In the genomic region with DNA sequence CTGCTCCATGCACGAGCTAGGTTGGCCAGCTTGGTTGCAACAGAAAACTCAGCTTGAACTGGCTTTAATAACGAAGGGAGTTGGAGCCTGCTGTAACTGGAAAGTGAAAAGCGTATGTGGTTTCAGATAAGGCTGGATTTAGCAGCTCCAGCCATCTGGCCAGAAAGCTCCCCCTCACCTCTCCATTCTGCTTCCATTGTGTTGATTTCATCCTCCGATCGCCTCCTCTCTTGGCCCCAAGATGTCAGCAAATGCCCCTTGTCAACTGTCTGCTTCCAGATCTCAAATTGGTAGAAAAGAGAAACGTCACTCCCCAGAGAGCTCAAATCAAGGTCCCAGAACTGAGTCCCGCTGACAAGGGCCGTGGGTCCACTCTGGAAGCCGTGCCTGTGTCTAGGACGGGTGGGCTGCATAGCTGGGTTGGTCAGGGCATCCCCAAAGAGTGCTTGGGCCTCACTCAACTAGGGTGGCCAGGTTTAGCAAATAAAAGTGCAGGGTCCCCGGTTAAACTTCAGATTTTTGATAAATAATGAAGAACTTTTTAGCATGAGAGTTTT, we compare ENCODE assay signal across 15 cellular contexts.
DNase-seq lines count a peak whose midpoint lies in the region; ATAC-seq and TF ChIP-seq lines count a peak whose summit lies in the region.
"Had no signal": no experiment of that assay in that cellular context is flagged by ENCODE, and none has a peak within 500 bp of the region (broad histone marks: within the 10 kb centered on the region; RNA-seq: fewer than 3 reads in every experiment).

No MANE protein-coding gene starts in this region.

- H3K79me2 ChIP-seq in SK-N-SH (ENCODE audit: insufficient read depth): no peaks in the 10 kb centered on the region
- no peaks in the 10 kb centered on the region for H3K79me2 ChIP-seq in neural progenitor cell (ENCODE audit: low read depth)

- no peaks in the 10 kb centered on the region; the same call in 1 of the 2 replicates for H3K27me3 ChIP-seq in SK-N-SH (ENCODE audit: insufficient read depth)
- no peaks in the 10 kb centered on the region for H3K27me3 ChIP-seq in neural progenitor cell
- H3K27me3 ChIP-seq: BLaER1 had no signal

- DNase-seq in SK-N-SH (no peak), OCI-M1 (lab: John Stamatoyannopoulos, UW) (peak; percentile 42), neural progenitor cell (ENCODE audit: low spot score) (no peak)
- no peak for DNase-seq in stimulated activated CD4-positive, alpha-beta T cell treated with anti-CD3 and anti-CD28 coated beads, Interleukin-15, amount 100 ng/mL, for 24 hours
- DNase-seq: 8988T, AML-193, DMS153, DMS79 treated with DMSO at 0.1 percent for 48 hours, EL, HCEC 1CT, HFFc6 had no signal

- peaks cover 9% of the 10 kb centered on the region for H3K4me1 Mint-ChIP-seq in neural progenitor cell
- no peaks in the 10 kb centered on the region for H3K4me1 Mint-ChIP-seq in activated T-helper 17 cell treated with anti-CD3 and anti-CD28 coated beads, Interleukin-2, amount 50 U/mL, for 72 hours

- H3F3A ChIP-seq in SK-N-SH (replicated peaks; ENCODE audit: insufficient read depth): no peaks in the 10 kb centered on the region
- no peaks in the 10 kb centered on the region for H3F3A ChIP-seq in neural progenitor cell (ENCODE audit: low read depth)

- 0 out of 2 replicates have a peak, but pooled peaks have one; percentile 14 for TF ChIP-seq RAD21 in SK-N-SH (IDR thresholded peaks at IDR 0.05; ENCODE audit: low read length)

- H3K9me3 ChIP-seq in SK-N-SH: no peaks in the 10 kb centered on the region
- H3K9me3 ChIP-seq in neural progenitor cell (ENCODE audit: low read depth): no peaks in the 10 kb centered on the region
- H3K9me3 ChIP-seq: BLaER1 had no signal

- H3K36me3 Mint-ChIP-seq in neural progenitor cell: no peaks in the 10 kb centered on the region
- no peaks in the 10 kb centered on the region for H3K36me3 Mint-ChIP-seq in activated T-helper 17 cell treated with anti-CD3 and anti-CD28 coated beads, Interleukin-2, amount 50 U/mL, for 72 hours (ENCODE audit: low read depth)

- no peaks in the 10 kb centered on the region for H4K20me1 ChIP-seq in SK-N-SH (ENCODE audit: insufficient read depth)
- no peaks in the 10 kb centered on the region for H4K20me1 ChIP-seq in neural progenitor cell (ENCODE audit: low read depth)
- H4K20me1 ChIP-seq: BLaER1 had no signal

- H3K27ac ChIP-seq in SK-N-SH (ENCODE audit: low read depth in 2 of 2, low read length in 1 of 2) (no peak overlapping the region; a peak in 1 of 4 replicates), neural progenitor cell (no peak overlapping the region)
- H3K27ac ChIP-seq: BLaER1 had no signal

- H3K9ac ChIP-seq in SK-N-SH (no peak overlapping the region), neural progenitor cell (no peak overlapping the region)
- H3K9ac ChIP-seq: BLaER1 had no signal

- no peak for TF ChIP-seq EP300 in SK-N-SH (IDR thresholded peaks at IDR 0.05; ENCODE audit: borderline replicate concordance in 1 of 2, low read depth in 1 of 2, low read length in 1 of 2)

- no peaks in the 10 kb centered on the region for H3K9me2 ChIP-seq in SK-N-SH

- H3K27ac Mint-ChIP-seq in neural progenitor cell: no peak overlapping the region
- no peak overlapping the region for H3K27ac Mint-ChIP-seq in activated T-helper 17 cell treated with anti-CD3 and anti-CD28 coated beads, Interleukin-2, amount 50 U/mL, for 72 hours
- H3K27ac Mint-ChIP-seq: HFFc6 had no signal

- H3K4me3 ChIP-seq in SK-N-SH (ENCODE audit: low read depth in 2 of 2, low read length in 1 of 2) (no peak overlapping the region), neural progenitor cell (no peak overlapping the region)
- H3K4me3 ChIP-seq: BLaER1 had no signal

- POLR2A ChIA-PET in SK-N-SH (lab: Yijun Ruan, JAX): no interaction called here

- WGBS in SK-N-SH (ENCODE audit: low lambda C conversion rate): 78% methylated on average over 10 of the region's 11 CpGs

- TF ChIP-seq CTCF in SK-N-SH (IDR thresholded peaks at IDR 0.05) (no peak), neural progenitor cell (IDR thresholded peaks at IDR 0.05) (no peak)

- H3K27me3 Mint-ChIP-seq in neural progenitor cell (ENCODE audit: insufficient read depth, low read depth): peaks cover 6% of the 10 kb centered on the region
- peaks cover 10% of the 10 kb centered on the region for H3K27me3 Mint-ChIP-seq in activated T-helper 17 cell treated with anti-CD3 and anti-CD28 coated beads, Interleukin-2, amount 50 U/mL, for 72 hours

- ATAC-seq in SK-N-SH treated with all-trans-retinoic acid at 6 μM for 48 hours (no peak), GM21526 (IDR thresholded peaks at IDR 0.05; ENCODE audit: low FRiP score, unreplicated experiment) (no peak)
- ATAC-seq in activated T-helper 17 cell treated with anti-CD3 and anti-CD28 coated beads, Interleukin-2, amount 50 U/mL, for 72 hours (replicated peaks): no peak

- H3K4me2 ChIP-seq in SK-N-SH: no peak overlapping the region
- H3K4me2 ChIP-seq in neural progenitor cell: no peak overlapping the region
- H3K4me2 ChIP-seq: BLaER1 had no signal

- peak overlapping the region; percentile 27 for H3K4me3 Mint-ChIP-seq in neural progenitor cell
- H3K4me3 Mint-ChIP-seq in activated T-helper 17 cell treated with anti-CD3 and anti-CD28 coated beads, Interleukin-2, amount 50 U/mL, for 72 hours: no peak overlapping the region
- H3K4me3 Mint-ChIP-seq: HFFc6 had no signal

- CTCF ChIA-PET in SK-N-SH (lab: Yijun Ruan, JAX): interaction anchor here (0.8 to 1.7 kb wide), 3 partner anchors 11 to 260 kb away, joined by 3 read pairs; no protein-coding TSS in a partner anchor

- H3K36me3 ChIP-seq in SK-N-SH (replicated peaks in 1 of 2; ENCODE audit: control insufficient read depth in 1 of 2, insufficient read depth in 2 of 2, low read length in 1 of 2): no peaks in the 10 kb centered on the region
- no peaks in the 10 kb centered on the region for H3K36me3 ChIP-seq in neural progenitor cell
- H3K36me3 ChIP-seq: BLaER1 had no signal

- H2AFZ ChIP-seq in SK-N-SH (ENCODE audit: low read depth) (no peak overlapping the region), neural progenitor cell (replicated peaks) (no peak overlapping the region)

- H3K9me3 Mint-ChIP-seq in neural progenitor cell: no peaks in the 10 kb centered on the region
- no peaks in the 10 kb centered on the region for H3K9me3 Mint-ChIP-seq in activated T-helper 17 cell treated with anti-CD3 and anti-CD28 coated beads, Interleukin-2, amount 50 U/mL, for 72 hours
- H3K9me3 Mint-ChIP-seq: HFFc6 had no signal

- H3K4me1 ChIP-seq in SK-N-SH (ENCODE audit: control insufficient read depth in 1 of 2, insufficient read depth in 2 of 2, low read depth in 1 of 2, low read length in 1 of 2): peaks cover 0 to 6% of the 10 kb centered on the region in 2 experiments; a peak in 1 of 4 replicates
- no peaks in the 10 kb centered on the region for H3K4me1 ChIP-seq in neural progenitor cell

TF ChIP-seq in SK-N-SH, 30 proteins besides CTCF, POLR2A, EP300 and RAD21:
- no peak for TF ChIP-seq RXRA (IDR thresholded peaks at IDR 0.05; ENCODE audit: borderline replicate concordance, low read depth)

TF ChIP-seq in SK-N-SH treated with all-trans-retinoic acid at 6 μM for 48 hours, 23 proteins besides CTCF, POLR2A, EP300 and RAD21 (continues in another document):
- no peak for TF ChIP-seq ZNF565 (CRISPR knock-in tag; conservative IDR thresholded peaks at IDR 0.05; ENCODE audit: low read depth)
- TF ChIP-seq ZNF8 (CRISPR knock-in tag; IDR thresholded peaks at IDR 0.05): no peak
- TF ChIP-seq ESRRG (CRISPR knock-in tag; IDR thresholded peaks at IDR 0.05): no peak
- TF ChIP-seq, protein P1, sequence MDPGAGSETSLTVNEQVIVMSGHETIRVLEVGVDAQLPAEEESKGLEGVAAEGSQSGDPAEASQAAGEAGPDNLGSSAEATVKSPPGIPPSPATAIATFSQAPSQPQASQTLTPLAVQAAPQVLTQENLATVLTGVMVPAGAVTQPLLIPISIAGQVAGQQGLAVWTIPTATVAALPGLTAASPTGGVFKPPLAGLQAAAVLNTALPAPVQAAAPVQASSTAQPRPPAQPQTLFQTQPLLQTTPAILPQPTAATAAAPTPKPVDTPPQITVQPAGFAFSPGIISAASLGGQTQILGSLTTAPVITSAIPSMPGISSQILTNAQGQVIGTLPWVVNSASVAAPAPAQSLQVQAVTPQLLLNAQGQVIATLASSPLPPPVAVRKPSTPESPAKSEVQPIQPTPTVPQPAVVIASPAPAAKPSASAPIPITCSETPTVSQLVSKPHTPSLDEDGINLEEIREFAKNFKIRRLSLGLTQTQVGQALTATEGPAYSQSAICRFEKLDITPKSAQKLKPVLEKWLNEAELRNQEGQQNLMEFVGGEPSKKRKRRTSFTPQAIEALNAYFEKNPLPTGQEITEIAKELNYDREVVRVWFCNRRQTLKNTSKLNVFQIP (CRISPR knock-in tag; IDR thresholded peaks at IDR 0.05; ENCODE audit: borderline replicate concordance, low read depth): no peak
- no peak for TF ChIP-seq ZFP30 (CRISPR knock-in tag; IDR thresholded peaks at IDR 0.05)
- no peak for TF ChIP-seq ZC3H10 (CRISPR knock-in tag; IDR thresholded peaks at IDR 0.05)
- no peak for TF ChIP-seq ARNTL (CRISPR knock-in tag; IDR thresholded peaks at IDR 0.05; ENCODE audit: borderline replicate concordance, low read depth)
- TF ChIP-seq BACH2 (CRISPR knock-in tag; IDR thresholded peaks at IDR 0.05; ENCODE audit: borderline replicate concordance): no peak
- TF ChIP-seq GLIS3 (CRISPR knock-in tag; IDR thresholded peaks at IDR 0.05): no peak
- no peak for TF ChIP-seq SNAI2 (CRISPR knock-in tag; IDR thresholded peaks at IDR 0.05)
- no peak for TF ChIP-seq CSDC2 (CRISPR knock-in tag; IDR thresholded peaks at IDR 0.05)
- TF ChIP-seq, protein P2, sequence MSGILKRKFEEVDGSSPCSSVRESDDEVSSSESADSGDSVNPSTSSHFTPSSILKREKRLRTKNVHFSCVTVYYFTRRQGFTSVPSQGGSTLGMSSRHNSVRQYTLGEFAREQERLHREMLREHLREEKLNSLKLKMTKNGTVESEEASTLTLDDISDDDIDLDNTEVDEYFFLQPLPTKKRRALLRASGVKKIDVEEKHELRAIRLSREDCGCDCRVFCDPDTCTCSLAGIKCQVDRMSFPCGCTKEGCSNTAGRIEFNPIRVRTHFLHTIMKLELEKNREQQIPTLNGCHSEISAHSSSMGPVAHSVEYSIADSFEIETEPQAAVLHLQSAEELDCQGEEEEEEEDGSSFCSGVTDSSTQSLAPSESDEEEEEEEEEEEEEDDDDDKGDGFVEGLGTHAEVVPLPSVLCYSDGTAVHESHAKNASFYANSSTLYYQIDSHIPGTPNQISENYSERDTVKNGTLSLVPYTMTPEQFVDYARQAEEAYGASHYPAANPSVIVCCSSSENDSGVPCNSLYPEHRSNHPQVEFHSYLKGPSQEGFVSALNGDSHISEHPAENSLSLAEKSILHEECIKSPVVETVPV (CRISPR knock-in tag; IDR thresholded peaks at IDR 0.05): no peak
- TF ChIP-seq OSR1 (CRISPR knock-in tag; IDR thresholded peaks at IDR 0.05): no peak
- no peak for TF ChIP-seq PPARA (CRISPR knock-in tag; IDR thresholded peaks at IDR 0.05; ENCODE audit: borderline replicate concordance)
